12 cellular contexts compared by ENCODE assay signal in the genomic region with DNA sequence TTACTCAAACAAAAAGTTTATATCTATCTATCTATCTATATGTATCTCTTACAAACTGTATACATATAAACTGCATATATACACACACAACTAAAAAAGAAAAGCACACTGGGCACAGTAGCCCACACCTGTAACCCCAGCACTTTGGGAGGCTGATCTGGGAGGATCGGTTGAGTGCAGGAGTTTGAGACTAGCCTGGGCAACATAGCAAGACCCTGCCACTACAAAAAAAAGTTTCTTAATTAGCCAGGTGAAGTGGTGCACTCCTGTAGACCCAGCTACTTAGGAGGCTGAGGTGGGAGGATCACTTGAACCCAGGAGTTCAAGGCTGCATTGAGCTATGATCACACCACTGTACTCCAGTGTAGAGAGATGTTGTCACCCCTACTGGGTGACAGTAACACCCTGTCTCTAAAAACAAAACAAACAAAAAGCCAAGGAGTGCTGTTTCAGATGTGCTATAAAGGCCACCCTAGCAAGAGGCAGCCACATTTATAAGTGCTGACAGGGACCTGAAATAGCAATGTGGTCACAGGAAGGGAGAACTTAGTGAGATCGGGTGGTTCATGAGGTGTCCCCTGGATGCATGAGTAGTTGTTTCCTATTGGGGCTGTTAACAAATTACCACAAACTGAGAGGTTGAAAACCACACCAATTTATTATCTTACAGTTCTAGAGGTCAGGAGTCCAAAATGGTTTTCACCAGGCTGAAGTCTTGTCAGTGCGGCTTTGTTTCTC. TPM values are rescaled to one million over a fixed set of nuclear protein-coding genes. Genes with fewer than 3 reads are reported as not detected.
DNase-seq lines count a peak whose midpoint lies in the region; ATAC-seq lines count a peak whose summit lies in the region.
"Had no signal": no experiment of that assay in that cellular context is flagged by ENCODE, and none has a peak within 500 bp of the region (broad histone marks: within the 10 kb centered on the region; RNA-seq: fewer than 3 reads in every experiment).

No MANE protein-coding gene starts in this region.

- peaks cover 54% of the 10 kb centered on the region for H3K36me3 Mint-ChIP-seq in activated CD4-positive, alpha-beta T cell treated with anti-CD3 and anti-CD28 coated beads, Interleukin-2, amount 10 ng/mL, durations not matched to agents 24 days and 14 days (ENCODE audit: low read depth)
- H3K36me3 Mint-ChIP-seq in activated naive CD4-positive, alpha-beta T cell treated with anti-CD3 and anti-CD28 coated beads, Interleukin-2, amount 50 U/mL, for 72 hours, result peaks cover 11 to 30% of the 10 kb centered on the region in 2 donors
- H3K36me3 Mint-ChIP-seq in stimulated activated effector memory CD8-positive, alpha-beta T cell treated with anti-CD3 and anti-CD28 coated beads, Interleukin-12 subunit alpha, Interleukin-12 subunit beta, amount 100 ng/mL, for 72 hours, result peaks cover 66% of the 10 kb centered on the region

- H3K4me3 Mint-ChIP-seq in activated CD4-positive, alpha-beta T cell treated with anti-CD3 and anti-CD28 coated beads, Interleukin-2, amount 10 ng/mL, durations not matched to agents 24 days and 14 days, result no peak overlapping the region
- H3K4me3 Mint-ChIP-seq in stimulated activated effector memory CD8-positive, alpha-beta T cell treated with anti-CD3 and anti-CD28 coated beads, Interleukin-12 subunit alpha, Interleukin-12 subunit beta, amount 100 ng/mL, for 72 hours, result peak overlapping the region; percentile 42
- H3K4me3 Mint-ChIP-seq: GM23338 had no signal

- peaks cover 27% of the 10 kb centered on the region for H3K4me1 Mint-ChIP-seq in activated CD4-positive, alpha-beta T cell treated with anti-CD3 and anti-CD28 coated beads, Interleukin-2, amount 10 ng/mL, durations not matched to agents 24 days and 14 days
- H3K4me1 Mint-ChIP-seq in stimulated activated effector memory CD8-positive, alpha-beta T cell treated with anti-CD3 and anti-CD28 coated beads, Interleukin-12 subunit alpha, Interleukin-12 subunit beta, amount 100 ng/mL, for 72 hours, result peaks cover 64% of the 10 kb centered on the region

- intact Hi-C loops in activated CD4-positive, alpha-beta T cell treated with anti-CD3 and anti-CD28 coated beads, Interleukin-2, amount 10 ng/mL, durations not matched to agents 24 days and 14 days (cut with micrococcal nuclease), result no loop called here

- DNase-seq in activated CD4-positive, alpha-beta T cell treated with anti-CD3 and anti-CD28 coated beads, Interleukin-2, amount 10 ng/mL, durations not matched to agents 24 days and 14 days, result peak; percentile 62
- DNase-seq in activated CD4-positive, alpha-beta T cell treated with anti-CD3 and anti-CD28 coated beads for 1 hour, result no peak
- DNase-seq in activated naive CD4-positive, alpha-beta T cell treated with anti-CD3 and anti-CD28 coated beads, Interleukin-2, amount 50 U/mL, for 72 hours (ENCODE audit: low spot score in 2 of 2), result peak in 1 of 2 donors; percentile 57
- DNase-seq in stimulated activated effector memory CD8-positive, alpha-beta T cell treated with anti-CD3 and anti-CD28 coated beads, Interleukin-12 subunit alpha, Interleukin-12 subunit beta, amount 100 ng/mL, for 72 hours (ENCODE audit: low spot score in 2 of 2), result peak in 1 of 2 donors; percentile 77
- DNase-seq in T1000 (lab: John Stamatoyannopoulos, UW), result no peak
- no peak for DNase-seq in NCI-H526 treated with DMSO at 0.1 percent for 48 hours (lab: John Stamatoyannopoulos, UW)
- no peak for DNase-seq in Kasumi-1 (lab: John Stamatoyannopoulos, UW)
- DNase-seq: heart left ventricle, NCI-H510A treated with DMSO at 0.1 percent for 48 hours, right cardiac atrium had no signal

- ATAC-seq in HG03139 (IDR thresholded peaks at IDR 0.05; ENCODE audit: unreplicated experiment), result peak; percentile 41
- peak; percentile 60 to 67 for ATAC-seq in activated naive CD4-positive, alpha-beta T cell treated with anti-CD3 and anti-CD28 coated beads, Interleukin-2, amount 50 U/mL, for 72 hours
- ATAC-seq in stimulated activated effector memory CD8-positive, alpha-beta T cell treated with anti-CD3 and anti-CD28 coated beads, Interleukin-12 subunit alpha, Interleukin-12 subunit beta, amount 100 ng/mL, for 72 hours, result peak; percentile 93
- ATAC-seq: GM23338, heart left ventricle, right cardiac atrium had no signal

- no peaks in the 10 kb centered on the region for H3K27me3 Mint-ChIP-seq in activated CD4-positive, alpha-beta T cell treated with anti-CD3 and anti-CD28 coated beads, Interleukin-2, amount 10 ng/mL, durations not matched to agents 24 days and 14 days

- H3K27ac Mint-ChIP-seq in activated CD4-positive, alpha-beta T cell treated with anti-CD3 and anti-CD28 coated beads, Interleukin-2, amount 10 ng/mL, durations not matched to agents 24 days and 14 days, result peak overlapping the region; percentile 81
- H3K27ac Mint-ChIP-seq in activated naive CD4-positive, alpha-beta T cell treated with anti-CD3 and anti-CD28 coated beads, Interleukin-2, amount 50 U/mL, for 72 hours, result peak overlapping the region; percentile 90 to 93
- H3K27ac Mint-ChIP-seq in stimulated activated effector memory CD8-positive, alpha-beta T cell treated with anti-CD3 and anti-CD28 coated beads, Interleukin-12 subunit alpha, Interleukin-12 subunit beta, amount 100 ng/mL, for 72 hours, result peak overlapping the region; percentile 97
- H3K27ac Mint-ChIP-seq: GM23338 had no signal

- no peaks in the 10 kb centered on the region for H3K9me3 Mint-ChIP-seq in activated CD4-positive, alpha-beta T cell treated with anti-CD3 and anti-CD28 coated beads, Interleukin-2, amount 10 ng/mL, durations not matched to agents 24 days and 14 days
- no peaks in the 10 kb centered on the region for H3K9me3 Mint-ChIP-seq in activated naive CD4-positive, alpha-beta T cell treated with anti-CD3 and anti-CD28 coated beads, Interleukin-2, amount 50 U/mL, for 72 hours
- no peaks in the 10 kb centered on the region for H3K9me3 Mint-ChIP-seq in stimulated activated effector memory CD8-positive, alpha-beta T cell treated with anti-CD3 and anti-CD28 coated beads, Interleukin-12 subunit alpha, Interleukin-12 subunit beta, amount 100 ng/mL, for 72 hours

RNA-seq across cellular contexts. Expression of a gene that starts 4.8 kb away (rescaled TPM):
- total RNA-seq in activated CD4-positive, alpha-beta T cell treated with anti-CD3 and anti-CD28 coated beads, Interleukin-2, amount 10 ng/mL, durations not matched to agents 24 days and 14 days, result 80.5 and 93.2 TPM in 2 replicates
- total RNA-seq in activated naive CD4-positive, alpha-beta T cell treated with anti-CD3 and anti-CD28 coated beads, Interleukin-2, amount 50 U/mL, for 72 hours, result 10 to 100 TPM; 57.3 to 64.4 TPM

RNA-seq across cellular contexts. Expression of a gene that starts 20.0 kb away (rescaled TPM):
- 68.9 TPM in 2 replicates for total RNA-seq in activated CD4-positive, alpha-beta T cell treated with anti-CD3 and anti-CD28 coated beads, Interleukin-2, amount 10 ng/mL, durations not matched to agents 24 days and 14 days
- total RNA-seq in activated naive CD4-positive, alpha-beta T cell treated with anti-CD3 and anti-CD28 coated beads, Interleukin-2, amount 50 U/mL, for 72 hours, result 10 to 100 TPM; 52.5 to 69.5 TPM

RNA-seq across cellular contexts. Expression of a gene that starts 24.3 kb away (rescaled TPM):
- 1.0 and 1.3 TPM in 2 replicates for total RNA-seq in activated CD4-positive, alpha-beta T cell treated with anti-CD3 and anti-CD28 coated beads, Interleukin-2, amount 10 ng/mL, durations not matched to agents 24 days and 14 days
- total RNA-seq in activated naive CD4-positive, alpha-beta T cell treated with anti-CD3 and anti-CD28 coated beads, Interleukin-2, amount 50 U/mL, for 72 hours, result 1 to 10 TPM in 1 of 2 donors, under 1 TPM in 1; 0.97 to 1.2 TPM
- total RNA-seq: GM23338, heart left ventricle had no signal

RNA-seq across cellular contexts. Expression of a gene that starts 32.1 kb away (rescaled TPM):
- 162 and 163 TPM in 2 replicates for total RNA-seq in activated CD4-positive, alpha-beta T cell treated with anti-CD3 and anti-CD28 coated beads, Interleukin-2, amount 10 ng/mL, durations not matched to agents 24 days and 14 days
- total RNA-seq in activated naive CD4-positive, alpha-beta T cell treated with anti-CD3 and anti-CD28 coated beads, Interleukin-2, amount 50 U/mL, for 72 hours, result 100 to 1,000 TPM; 161 to 208 TPM

RNA-seq across cellular contexts. Expression of a gene that starts 44.9 kb away (rescaled TPM):
- 16.5 and 18.3 TPM in 2 replicates for total RNA-seq in activated CD4-positive, alpha-beta T cell treated with anti-CD3 and anti-CD28 coated beads, Interleukin-2, amount 10 ng/mL, durations not matched to agents 24 days and 14 days
- 10 to 100 TPM in 1 of 2 donors, 1 to 10 TPM in 1; 7.6 to 10.9 TPM for total RNA-seq in activated naive CD4-positive, alpha-beta T cell treated with anti-CD3 and anti-CD28 coated beads, Interleukin-2, amount 50 U/mL, for 72 hours

Comparison
In these comparisons a context has a peak if more than half of its experiments do, and no peak if none do; other contexts are left out.
1. ATAC-seq: peak in every context shown above with its lines; median percentile 93 in stimulated activated effector memory CD8-positive, alpha-beta T cell treated with anti-CD3 and anti-CD28 coated beads, Interleukin-12 subunit alpha, Interleukin-12 subunit beta, amount 100 ng/mL, for 72 hours; 64 in activated naive CD4-positive, alpha-beta T cell treated with anti-CD3 and anti-CD28 coated beads, Interleukin-2, amount 50 U/mL, for 72 hours; 41 in HG03139.